1 cellular context compared by ENCODE assay signal in genomic region chr6:43390753-43391447, GRCh38.
TF ChIP-seq lines count a peak whose summit lies in the region.
"Not testable (repeated sequence)": the region's sequence is repeated elsewhere in the genome, so short reads cannot be mapped to it uniquely, and the experiment has no call there.

No MANE protein-coding gene starts in this region.

TF ChIP-seq in K562, 482 proteins besides CTCF, POLR2A, EP300 and RAD21:
- TF ChIP-seq MTA1 (IDR thresholded peaks at IDR 0.05; ENCODE audit: borderline replicate concordance), result peak; percentile 38; the same call in 1 of the 2 replicates
- TF ChIP-seq TRIM24 (IDR thresholded peaks at IDR 0.05), result 0 out of 4 replicates have a peak, but pooled peaks of 1 of the 2 experiments have one; percentile 21
- TF ChIP-seq PHF21A (IDR thresholded peaks at IDR 0.05; ENCODE audit: borderline replicate concordance, low read depth), result 0 out of 2 replicates have a peak, but pooled peaks have one; percentile 24
- peak; percentile 19; the same call in 1 of the 2 replicates for TF ChIP-seq CXXC5 (CRISPR knock-in tag; IDR thresholded peaks at IDR 0.05)
- TF ChIP-seq RCOR1 (IDR thresholded peaks at IDR 0.05; ENCODE audit: borderline replicate concordance in 1 of 2, low read depth in 2 of 2, low read length in 2 of 2), result peak in 1 of 2 experiments; percentile 79; a peak in 2 of 4 replicates
- peak; percentile 46; the same call in 1 of the 2 replicates for TF ChIP-seq FOXM1 (IDR thresholded peaks at IDR 0.05; ENCODE audit: low read depth)
- not testable (repeated sequence) for TF ChIP-seq FOXM1 (CRISPR knock-in tag; IDR thresholded peaks at IDR 0.05; ENCODE audit: low read depth); TEAD4 (CRISPR knock-in tag; IDR thresholded peaks at IDR 0.05; ENCODE audit: borderline replicate concordance)
- peak; percentile 81 for TF ChIP-seq CBFA2T3 (IDR thresholded peaks at IDR 0.05)
- TF ChIP-seq MEIS2 (IDR thresholded peaks at IDR 0.05; ENCODE audit: partially characterized antibody), result peak; percentile 6
- TF ChIP-seq MAFG (tag; conservative IDR thresholded peaks at IDR 0.05), result peak; percentile 78
- peak in 1 of 2 experiments; percentile 51; a peak in 1 of 4 replicates for TF ChIP-seq MAZ (CRISPR knock-in tag; conservative IDR thresholded peaks at IDR 0.05 in 1 of 2, IDR thresholded peaks at IDR 0.05 in 1 of 2)
- peak; percentile 70 for TF ChIP-seq TAL1 (IDR thresholded peaks at IDR 0.05)
- TF ChIP-seq SMARCA5 (IDR thresholded peaks at IDR 0.05), result 0 out of 2 replicates have a peak, but pooled peaks have one; percentile 69
- peak; percentile 89 for TF ChIP-seq C11orf30 (IDR thresholded peaks at IDR 0.05; ENCODE audit: low read depth)
- TF ChIP-seq FOXK1 (CRISPR knock-in tag; IDR thresholded peaks at IDR 0.05; ENCODE audit: borderline replicate concordance), result 0 out of 2 replicates have a peak, but pooled peaks have one; percentile 35
- peak; percentile 45; the same call in 1 of the 2 replicates for TF ChIP-seq TCF3 (CRISPR knock-in tag; IDR thresholded peaks at IDR 0.05)
- TF ChIP-seq MAFK (IDR thresholded peaks at IDR 0.05; ENCODE audit: low read length), result peak; percentile 70
- 0 out of 2 replicates have a peak, but pooled peaks have one; percentile 7 for TF ChIP-seq MEF2D (tag; conservative IDR thresholded peaks at IDR 0.05; ENCODE audit: low read depth)
- peak; percentile 37; the same call in 1 of the 2 replicates for TF ChIP-seq SMARCA4 (IDR thresholded peaks at IDR 0.05)
- TF ChIP-seq NRF1 (conservative IDR thresholded peaks at IDR 0.05 in 1 of 2, IDR thresholded peaks at IDR 0.05 in 1 of 2), result peak; percentile 21 to 26; a peak in 2 of 4 replicates
- TF ChIP-seq CTBP1 (IDR thresholded peaks at IDR 0.05; ENCODE audit: borderline replicate concordance), result 0 out of 2 replicates have a peak, but pooled peaks have one; percentile 8
- TF ChIP-seq KLF16 (IDR thresholded peaks at IDR 0.05), result peak; percentile 63; the same call in 1 of the 2 replicates
- TF ChIP-seq, protein P1, sequence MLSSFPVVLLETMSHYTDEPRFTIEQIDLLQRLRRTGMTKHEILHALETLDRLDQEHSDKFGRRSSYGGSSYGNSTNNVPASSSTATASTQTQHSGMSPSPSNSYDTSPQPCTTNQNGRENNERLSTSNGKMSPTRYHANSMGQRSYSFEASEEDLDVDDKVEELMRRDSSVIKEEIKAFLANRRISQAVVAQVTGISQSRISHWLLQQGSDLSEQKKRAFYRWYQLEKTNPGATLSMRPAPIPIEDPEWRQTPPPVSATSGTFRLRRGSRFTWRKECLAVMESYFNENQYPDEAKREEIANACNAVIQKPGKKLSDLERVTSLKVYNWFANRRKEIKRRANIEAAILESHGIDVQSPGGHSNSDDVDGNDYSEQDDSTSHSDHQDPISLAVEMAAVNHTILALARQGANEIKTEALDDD (IDR thresholded peaks at IDR 0.05), result peak; percentile 90
- peak; percentile 62 for TF ChIP-seq NCOR1 (IDR thresholded peaks at IDR 0.05)
- TF ChIP-seq FOXK2 (conservative IDR thresholded peaks at IDR 0.05 in 1 of 2, IDR thresholded peaks at IDR 0.05 in 1 of 2; ENCODE audit: low read depth in 2 of 2), result 0 out of 4 replicates have a peak, but pooled peaks of 1 of the 2 experiments have one; percentile 9
- TF ChIP-seq HES1 (IDR thresholded peaks at IDR 0.05; ENCODE audit: low read depth), result peak; percentile 77
- peak; percentile 75 to 83 for TF ChIP-seq KDM1A (IDR thresholded peaks at IDR 0.05)
- TF ChIP-seq MTA2 (IDR thresholded peaks at IDR 0.05; ENCODE audit: low read depth), result peak; percentile 43
- TF ChIP-seq, protein P2, sequence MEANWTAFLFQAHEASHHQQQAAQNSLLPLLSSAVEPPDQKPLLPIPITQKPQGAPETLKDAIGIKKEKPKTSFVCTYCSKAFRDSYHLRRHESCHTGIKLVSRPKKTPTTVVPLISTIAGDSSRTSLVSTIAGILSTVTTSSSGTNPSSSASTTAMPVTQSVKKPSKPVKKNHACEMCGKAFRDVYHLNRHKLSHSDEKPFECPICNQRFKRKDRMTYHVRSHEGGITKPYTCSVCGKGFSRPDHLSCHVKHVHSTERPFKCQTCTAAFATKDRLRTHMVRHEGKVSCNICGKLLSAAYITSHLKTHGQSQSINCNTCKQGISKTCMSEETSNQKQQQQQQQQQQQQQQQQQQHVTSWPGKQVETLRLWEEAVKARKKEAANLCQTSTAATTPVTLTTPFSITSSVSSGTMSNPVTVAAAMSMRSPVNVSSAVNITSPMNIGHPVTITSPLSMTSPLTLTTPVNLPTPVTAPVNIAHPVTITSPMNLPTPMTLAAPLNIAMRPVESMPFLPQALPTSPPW (CRISPR knock-in tag; IDR thresholded peaks at IDR 0.05), result peak; percentile 46; the same call in 1 of the 2 replicates
- peak; percentile 71 for TF ChIP-seq TEAD4 (IDR thresholded peaks at IDR 0.05; ENCODE audit: low read length)
- TF ChIP-seq, protein P3, sequence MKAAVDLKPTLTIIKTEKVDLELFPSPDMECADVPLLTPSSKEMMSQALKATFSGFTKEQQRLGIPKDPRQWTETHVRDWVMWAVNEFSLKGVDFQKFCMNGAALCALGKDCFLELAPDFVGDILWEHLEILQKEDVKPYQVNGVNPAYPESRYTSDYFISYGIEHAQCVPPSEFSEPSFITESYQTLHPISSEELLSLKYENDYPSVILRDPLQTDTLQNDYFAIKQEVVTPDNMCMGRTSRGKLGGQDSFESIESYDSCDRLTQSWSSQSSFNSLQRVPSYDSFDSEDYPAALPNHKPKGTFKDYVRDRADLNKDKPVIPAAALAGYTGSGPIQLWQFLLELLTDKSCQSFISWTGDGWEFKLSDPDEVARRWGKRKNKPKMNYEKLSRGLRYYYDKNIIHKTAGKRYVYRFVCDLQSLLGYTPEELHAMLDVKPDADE (conservative IDR thresholded peaks at IDR 0.05; ENCODE audit: control insufficient read depth, low read depth, low read length), result 0 out of 2 replicates have a peak, but pooled peaks have one; percentile 25
- peak; percentile 35; the same call in 1 of the 2 replicates for TF ChIP-seq FOSL1 (tag; conservative IDR thresholded peaks at IDR 0.05)
- peak; percentile 67; the same call in 1 of the 2 replicates for TF ChIP-seq MAFF (IDR thresholded peaks at IDR 0.05; ENCODE audit: low read length)
- peak; percentile 86 for TF ChIP-seq ZNF407 (IDR thresholded peaks at IDR 0.05; ENCODE audit: low read depth)
- peak; percentile 63; the same call in 1 of the 2 replicates for TF ChIP-seq DPF2 (IDR thresholded peaks at IDR 0.05)
- peak; percentile 77 for TF ChIP-seq ARID1B (IDR thresholded peaks at IDR 0.05)
- peak; percentile 90 for TF ChIP-seq ZNF316 (IDR thresholded peaks at IDR 0.05)
- peak; percentile 48; the same call in 1 of the 2 replicates for TF ChIP-seq SOX6 (IDR thresholded peaks at IDR 0.05)
- peak; percentile 34; the same call in 1 of the 2 replicates for TF ChIP-seq LEF1 (IDR thresholded peaks at IDR 0.05)
- peak; percentile 57 for TF ChIP-seq PHF20 (IDR thresholded peaks at IDR 0.05; ENCODE audit: partially characterized antibody)
- peak; percentile 17; the same call in 1 of the 2 replicates for TF ChIP-seq SP1 (CRISPR knock-in tag; IDR thresholded peaks at IDR 0.05)
- peak; percentile 14; the same call in 1 of the 2 replicates for TF ChIP-seq GABPB1 (CRISPR knock-in tag; IDR thresholded peaks at IDR 0.05)
- peak in 1 of 2 experiments; percentile 53; a peak in 1 of 4 replicates for TF ChIP-seq TBL1XR1 (IDR thresholded peaks at IDR 0.05; ENCODE audit: low read length in 2 of 2)
- TF ChIP-seq NR2F6 (CRISPR knock-in tag; IDR thresholded peaks at IDR 0.05), result peak; percentile 71; the same call in 1 of the 2 replicates
- peak; percentile 24 for TF ChIP-seq RBBP5 (IDR thresholded peaks at IDR 0.05; ENCODE audit: borderline replicate concordance, insufficient read depth, low read length, poor library complexity, severe bottlenecking)
- TF ChIP-seq, protein P4, sequence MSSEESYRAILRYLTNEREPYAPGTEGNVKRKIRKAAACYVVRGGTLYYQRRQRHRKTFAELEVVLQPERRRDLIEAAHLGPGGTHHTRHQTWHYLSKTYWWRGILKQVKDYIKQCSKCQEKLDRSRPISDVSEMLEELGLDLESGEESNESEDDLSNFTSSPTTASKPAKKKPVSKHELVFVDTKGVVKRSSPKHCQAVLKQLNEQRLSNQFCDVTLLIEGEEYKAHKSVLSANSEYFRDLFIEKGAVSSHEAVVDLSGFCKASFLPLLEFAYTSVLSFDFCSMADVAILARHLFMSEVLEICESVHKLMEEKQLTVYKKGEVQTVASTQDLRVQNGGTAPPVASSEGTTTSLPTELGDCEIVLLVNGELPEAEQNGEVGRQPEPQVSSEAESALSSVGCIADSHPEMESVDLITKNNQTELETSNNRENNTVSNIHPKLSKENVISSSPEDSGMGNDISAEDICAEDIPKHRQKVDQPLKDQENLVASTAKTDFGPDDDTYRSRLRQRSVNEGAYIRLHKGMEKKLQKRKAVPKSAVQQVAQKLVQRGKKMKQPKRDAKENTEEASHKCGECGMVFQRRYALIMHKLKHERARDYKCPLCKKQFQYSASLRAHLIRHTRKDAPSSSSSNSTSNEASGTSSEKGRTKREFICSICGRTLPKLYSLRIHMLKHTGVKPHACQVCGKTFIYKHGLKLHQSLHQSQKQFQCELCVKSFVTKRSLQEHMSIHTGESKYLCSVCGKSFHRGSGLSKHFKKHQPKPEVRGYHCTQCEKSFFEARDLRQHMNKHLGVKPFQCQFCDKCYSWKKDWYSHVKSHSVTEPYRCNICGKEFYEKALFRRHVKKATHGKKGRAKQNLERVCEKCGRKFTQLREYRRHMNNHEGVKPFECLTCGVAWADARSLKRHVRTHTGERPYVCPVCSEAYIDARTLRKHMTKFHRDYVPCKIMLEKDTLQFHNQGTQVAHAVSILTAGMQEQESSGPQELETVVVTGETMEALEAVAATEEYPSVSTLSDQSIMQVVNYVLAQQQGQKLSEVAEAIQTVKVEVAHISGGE (CRISPR knock-in tag; IDR thresholded peaks at IDR 0.05), result 0 out of 6 replicates have a peak, but pooled peaks of 1 of the 3 experiments have one; percentile 33
- peak; percentile 54; the same call in 1 of the 2 replicates for TF ChIP-seq CBFA2T2 (conservative IDR thresholded peaks at IDR 0.05)
- TF ChIP-seq RB1 (IDR thresholded peaks at IDR 0.05; ENCODE audit: low read depth), result 0 out of 2 replicates have a peak, but pooled peaks have one; percentile 26
